1 cellular context compared by ENCODE assay signal in the genomic region with DNA sequence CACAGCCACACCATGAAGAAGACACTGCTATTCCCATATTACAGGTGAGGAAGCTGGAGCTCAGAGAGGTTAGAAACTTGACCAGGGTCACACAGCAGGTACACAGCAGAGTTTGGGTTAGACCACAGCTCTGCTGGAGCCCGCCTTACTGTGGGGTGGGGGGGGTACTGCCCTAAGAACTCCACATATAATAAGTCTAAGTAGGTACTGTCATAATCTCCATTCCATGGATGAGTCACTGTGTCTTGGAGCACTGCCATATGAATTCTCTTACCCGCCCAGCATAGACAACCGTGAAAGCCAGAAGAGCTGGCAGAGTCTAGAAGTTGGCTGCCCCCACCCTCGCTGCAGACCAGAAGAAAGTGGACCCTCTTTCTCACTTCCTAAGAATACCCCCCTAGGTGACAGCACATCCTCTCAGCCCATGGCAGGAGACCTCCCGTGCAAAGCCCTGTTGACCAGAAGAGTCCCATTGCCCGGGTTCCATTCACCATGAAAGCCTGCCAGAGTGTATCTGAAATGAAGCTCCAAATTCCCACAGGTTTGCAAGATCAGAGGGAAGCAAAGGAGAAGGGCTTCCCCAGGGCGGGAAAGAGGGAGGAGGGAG.
TF ChIP-seq lines count a peak whose summit lies in the region.

No MANE protein-coding gene starts in this region.

TF ChIP-seq in K562, 482 proteins besides CTCF, POLR2A, EP300 and RAD21 (continues in another document):
- TF ChIP-seq, protein P1, sequence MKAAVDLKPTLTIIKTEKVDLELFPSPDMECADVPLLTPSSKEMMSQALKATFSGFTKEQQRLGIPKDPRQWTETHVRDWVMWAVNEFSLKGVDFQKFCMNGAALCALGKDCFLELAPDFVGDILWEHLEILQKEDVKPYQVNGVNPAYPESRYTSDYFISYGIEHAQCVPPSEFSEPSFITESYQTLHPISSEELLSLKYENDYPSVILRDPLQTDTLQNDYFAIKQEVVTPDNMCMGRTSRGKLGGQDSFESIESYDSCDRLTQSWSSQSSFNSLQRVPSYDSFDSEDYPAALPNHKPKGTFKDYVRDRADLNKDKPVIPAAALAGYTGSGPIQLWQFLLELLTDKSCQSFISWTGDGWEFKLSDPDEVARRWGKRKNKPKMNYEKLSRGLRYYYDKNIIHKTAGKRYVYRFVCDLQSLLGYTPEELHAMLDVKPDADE (conservative IDR thresholded peaks at IDR 0.05; ENCODE audit: control insufficient read depth, low read depth, low read length), result no peak
- TF ChIP-seq FOXJ2 (tag; IDR thresholded peaks at IDR 0.05) (peak; percentile 58; the same call in 1 of the 2 replicates), ZNF76 (CRISPR knock-in tag; IDR thresholded peaks at IDR 0.05; ENCODE audit: borderline replicate concordance) (no peak), BRD9 (IDR thresholded peaks at IDR 0.05; ENCODE audit: low read depth, partially characterized antibody) (peak; percentile 81), POLR2AphosphoS5 (IDR thresholded peaks at IDR 0.05; ENCODE audit: control insufficient read depth, insufficient read depth, low read depth, low read length) (no peak), ATF7 (IDR thresholded peaks at IDR 0.05) (0 out of 2 replicates have a peak, but pooled peaks have one; percentile 20), RBM25 (IDR thresholded peaks at IDR 0.05; ENCODE audit: low read depth, low read length, severe bottlenecking) (peak; percentile 70), XRCC5 (IDR thresholded peaks at IDR 0.05; ENCODE audit: low read depth, low read length) (no peak), PHF8 (IDR thresholded peaks at IDR 0.05; ENCODE audit: borderline replicate concordance, low read length) (no peak), FOSL1 (tag; conservative IDR thresholded peaks at IDR 0.05) (peak; percentile 95), ELF4 (CRISPR knock-in tag; IDR thresholded peaks at IDR 0.05) (no peak), SMARCA4 (IDR thresholded peaks at IDR 0.05) (peak; percentile 20; the same call in 1 of the 2 replicates), C11orf30 (IDR thresholded peaks at IDR 0.05; ENCODE audit: low read depth) (peak; percentile 63; the same call in 1 of the 2 replicates), ZFP30 (CRISPR knock-in tag; IDR thresholded peaks at IDR 0.05; ENCODE audit: borderline replicate concordance) (no peak), HOXB6 (CRISPR knock-in tag; IDR thresholded peaks at IDR 0.05; ENCODE audit: borderline replicate concordance) (no peak), SMAD4 (CRISPR knock-in tag; conservative IDR thresholded peaks at IDR 0.05) (no peak), TAF15 (IDR thresholded peaks at IDR 0.05; ENCODE audit: low read depth, low read length) (no peak), RCOR1 (IDR thresholded peaks at IDR 0.05; ENCODE audit: borderline replicate concordance in 1 of 2, low read depth in 2 of 2, low read length in 2 of 2) (no peak), NFIC (IDR thresholded peaks at IDR 0.05) (peak; percentile 85), TEAD4 (IDR thresholded peaks at IDR 0.05; ENCODE audit: low read length) (no peak), TEAD4 (CRISPR knock-in tag; IDR thresholded peaks at IDR 0.05; ENCODE audit: borderline replicate concordance) (no peak), MTF1 (CRISPR knock-in tag; IDR thresholded peaks at IDR 0.05; ENCODE audit: borderline replicate concordance) (no peak), ZNF3 (CRISPR knock-in tag; IDR thresholded peaks at IDR 0.05) (no peak), ZNF174 (CRISPR knock-in tag; IDR thresholded peaks at IDR 0.05) (no peak), SREBF2 (CRISPR knock-in tag; IDR thresholded peaks at IDR 0.05) (no peak), HNRNPLL (IDR thresholded peaks at IDR 0.05; ENCODE audit: low read depth, low read length, poor library complexity, severe bottlenecking) (no peak)
- TF ChIP-seq, protein P2, sequence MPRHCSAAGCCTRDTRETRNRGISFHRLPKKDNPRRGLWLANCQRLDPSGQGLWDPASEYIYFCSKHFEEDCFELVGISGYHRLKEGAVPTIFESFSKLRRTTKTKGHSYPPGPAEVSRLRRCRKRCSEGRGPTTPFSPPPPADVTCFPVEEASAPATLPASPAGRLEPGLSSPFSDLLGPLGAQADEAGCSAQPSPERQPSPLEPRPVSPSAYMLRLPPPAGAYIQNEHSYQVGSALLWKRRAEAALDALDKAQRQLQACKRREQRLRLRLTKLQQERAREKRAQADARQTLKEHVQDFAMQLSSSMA (CRISPR knock-in tag; IDR thresholded peaks at IDR 0.05), result no peak
- TF ChIP-seq, protein P3, sequence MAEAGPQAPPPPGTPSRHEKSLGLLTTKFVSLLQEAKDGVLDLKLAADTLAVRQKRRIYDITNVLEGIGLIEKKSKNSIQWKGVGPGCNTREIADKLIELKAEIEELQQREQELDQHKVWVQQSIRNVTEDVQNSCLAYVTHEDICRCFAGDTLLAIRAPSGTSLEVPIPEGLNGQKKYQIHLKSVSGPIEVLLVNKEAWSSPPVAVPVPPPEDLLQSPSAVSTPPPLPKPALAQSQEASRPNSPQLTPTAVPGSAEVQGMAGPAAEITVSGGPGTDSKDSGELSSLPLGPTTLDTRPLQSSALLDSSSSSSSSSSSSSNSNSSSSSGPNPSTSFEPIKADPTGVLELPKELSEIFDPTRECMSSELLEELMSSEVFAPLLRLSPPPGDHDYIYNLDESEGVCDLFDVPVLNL (CRISPR knock-in tag; IDR thresholded peaks at IDR 0.05; ENCODE audit: low read depth), result no peak
- TF ChIP-seq, protein P4, sequence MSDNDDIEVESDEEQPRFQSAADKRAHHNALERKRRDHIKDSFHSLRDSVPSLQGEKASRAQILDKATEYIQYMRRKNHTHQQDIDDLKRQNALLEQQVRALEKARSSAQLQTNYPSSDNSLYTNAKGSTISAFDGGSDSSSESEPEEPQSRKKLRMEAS (CRISPR knock-in tag; IDR thresholded peaks at IDR 0.05), result no peak
- TF ChIP-seq, protein P5, sequence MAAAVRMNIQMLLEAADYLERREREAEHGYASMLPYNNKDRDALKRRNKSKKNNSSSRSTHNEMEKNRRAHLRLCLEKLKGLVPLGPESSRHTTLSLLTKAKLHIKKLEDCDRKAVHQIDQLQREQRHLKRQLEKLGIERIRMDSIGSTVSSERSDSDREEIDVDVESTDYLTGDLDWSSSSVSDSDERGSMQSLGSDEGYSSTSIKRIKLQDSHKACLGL (CRISPR knock-in tag; IDR thresholded peaks at IDR 0.05; ENCODE audit: borderline replicate concordance, poor library complexity, severe bottlenecking), result no peak
- TF ChIP-seq, protein P6, sequence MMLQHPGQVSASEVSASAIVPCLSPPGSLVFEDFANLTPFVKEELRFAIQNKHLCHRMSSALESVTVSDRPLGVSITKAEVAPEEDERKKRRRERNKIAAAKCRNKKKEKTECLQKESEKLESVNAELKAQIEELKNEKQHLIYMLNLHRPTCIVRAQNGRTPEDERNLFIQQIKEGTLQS (IDR thresholded peaks at IDR 0.05), result peak; percentile 82
- TF ChIP-seq, protein P6 (CRISPR knock-in tag; conservative IDR thresholded peaks at IDR 0.05), result 0 out of 2 replicates have a peak, but pooled peaks have one; percentile 58
- TF ChIP-seq, protein P7, sequence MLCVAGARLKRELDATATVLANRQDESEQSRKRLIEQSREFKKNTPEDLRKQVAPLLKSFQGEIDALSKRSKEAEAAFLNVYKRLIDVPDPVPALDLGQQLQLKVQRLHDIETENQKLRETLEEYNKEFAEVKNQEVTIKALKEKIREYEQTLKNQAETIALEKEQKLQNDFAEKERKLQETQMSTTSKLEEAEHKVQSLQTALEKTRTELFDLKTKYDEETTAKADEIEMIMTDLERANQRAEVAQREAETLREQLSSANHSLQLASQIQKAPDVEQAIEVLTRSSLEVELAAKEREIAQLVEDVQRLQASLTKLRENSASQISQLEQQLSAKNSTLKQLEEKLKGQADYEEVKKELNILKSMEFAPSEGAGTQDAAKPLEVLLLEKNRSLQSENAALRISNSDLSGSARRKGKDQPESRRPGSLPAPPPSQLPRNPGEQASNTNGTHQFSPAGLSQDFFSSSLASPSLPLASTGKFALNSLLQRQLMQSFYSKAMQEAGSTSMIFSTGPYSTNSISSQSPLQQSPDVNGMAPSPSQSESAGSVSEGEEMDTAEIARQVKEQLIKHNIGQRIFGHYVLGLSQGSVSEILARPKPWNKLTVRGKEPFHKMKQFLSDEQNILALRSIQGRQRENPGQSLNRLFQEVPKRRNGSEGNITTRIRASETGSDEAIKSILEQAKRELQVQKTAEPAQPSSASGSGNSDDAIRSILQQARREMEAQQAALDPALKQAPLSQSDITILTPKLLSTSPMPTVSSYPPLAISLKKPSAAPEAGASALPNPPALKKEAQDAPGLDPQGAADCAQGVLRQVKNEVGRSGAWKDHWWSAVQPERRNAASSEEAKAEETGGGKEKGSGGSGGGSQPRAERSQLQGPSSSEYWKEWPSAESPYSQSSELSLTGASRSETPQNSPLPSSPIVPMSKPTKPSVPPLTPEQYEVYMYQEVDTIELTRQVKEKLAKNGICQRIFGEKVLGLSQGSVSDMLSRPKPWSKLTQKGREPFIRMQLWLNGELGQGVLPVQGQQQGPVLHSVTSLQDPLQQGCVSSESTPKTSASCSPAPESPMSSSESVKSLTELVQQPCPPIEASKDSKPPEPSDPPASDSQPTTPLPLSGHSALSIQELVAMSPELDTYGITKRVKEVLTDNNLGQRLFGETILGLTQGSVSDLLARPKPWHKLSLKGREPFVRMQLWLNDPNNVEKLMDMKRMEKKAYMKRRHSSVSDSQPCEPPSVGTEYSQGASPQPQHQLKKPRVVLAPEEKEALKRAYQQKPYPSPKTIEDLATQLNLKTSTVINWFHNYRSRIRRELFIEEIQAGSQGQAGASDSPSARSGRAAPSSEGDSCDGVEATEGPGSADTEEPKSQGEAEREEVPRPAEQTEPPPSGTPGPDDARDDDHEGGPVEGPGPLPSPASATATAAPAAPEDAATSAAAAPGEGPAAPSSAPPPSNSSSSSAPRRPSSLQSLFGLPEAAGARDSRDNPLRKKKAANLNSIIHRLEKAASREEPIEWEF (CRISPR knock-in tag; IDR thresholded peaks at IDR 0.05), result no peak
- TF ChIP-seq, protein P8, sequence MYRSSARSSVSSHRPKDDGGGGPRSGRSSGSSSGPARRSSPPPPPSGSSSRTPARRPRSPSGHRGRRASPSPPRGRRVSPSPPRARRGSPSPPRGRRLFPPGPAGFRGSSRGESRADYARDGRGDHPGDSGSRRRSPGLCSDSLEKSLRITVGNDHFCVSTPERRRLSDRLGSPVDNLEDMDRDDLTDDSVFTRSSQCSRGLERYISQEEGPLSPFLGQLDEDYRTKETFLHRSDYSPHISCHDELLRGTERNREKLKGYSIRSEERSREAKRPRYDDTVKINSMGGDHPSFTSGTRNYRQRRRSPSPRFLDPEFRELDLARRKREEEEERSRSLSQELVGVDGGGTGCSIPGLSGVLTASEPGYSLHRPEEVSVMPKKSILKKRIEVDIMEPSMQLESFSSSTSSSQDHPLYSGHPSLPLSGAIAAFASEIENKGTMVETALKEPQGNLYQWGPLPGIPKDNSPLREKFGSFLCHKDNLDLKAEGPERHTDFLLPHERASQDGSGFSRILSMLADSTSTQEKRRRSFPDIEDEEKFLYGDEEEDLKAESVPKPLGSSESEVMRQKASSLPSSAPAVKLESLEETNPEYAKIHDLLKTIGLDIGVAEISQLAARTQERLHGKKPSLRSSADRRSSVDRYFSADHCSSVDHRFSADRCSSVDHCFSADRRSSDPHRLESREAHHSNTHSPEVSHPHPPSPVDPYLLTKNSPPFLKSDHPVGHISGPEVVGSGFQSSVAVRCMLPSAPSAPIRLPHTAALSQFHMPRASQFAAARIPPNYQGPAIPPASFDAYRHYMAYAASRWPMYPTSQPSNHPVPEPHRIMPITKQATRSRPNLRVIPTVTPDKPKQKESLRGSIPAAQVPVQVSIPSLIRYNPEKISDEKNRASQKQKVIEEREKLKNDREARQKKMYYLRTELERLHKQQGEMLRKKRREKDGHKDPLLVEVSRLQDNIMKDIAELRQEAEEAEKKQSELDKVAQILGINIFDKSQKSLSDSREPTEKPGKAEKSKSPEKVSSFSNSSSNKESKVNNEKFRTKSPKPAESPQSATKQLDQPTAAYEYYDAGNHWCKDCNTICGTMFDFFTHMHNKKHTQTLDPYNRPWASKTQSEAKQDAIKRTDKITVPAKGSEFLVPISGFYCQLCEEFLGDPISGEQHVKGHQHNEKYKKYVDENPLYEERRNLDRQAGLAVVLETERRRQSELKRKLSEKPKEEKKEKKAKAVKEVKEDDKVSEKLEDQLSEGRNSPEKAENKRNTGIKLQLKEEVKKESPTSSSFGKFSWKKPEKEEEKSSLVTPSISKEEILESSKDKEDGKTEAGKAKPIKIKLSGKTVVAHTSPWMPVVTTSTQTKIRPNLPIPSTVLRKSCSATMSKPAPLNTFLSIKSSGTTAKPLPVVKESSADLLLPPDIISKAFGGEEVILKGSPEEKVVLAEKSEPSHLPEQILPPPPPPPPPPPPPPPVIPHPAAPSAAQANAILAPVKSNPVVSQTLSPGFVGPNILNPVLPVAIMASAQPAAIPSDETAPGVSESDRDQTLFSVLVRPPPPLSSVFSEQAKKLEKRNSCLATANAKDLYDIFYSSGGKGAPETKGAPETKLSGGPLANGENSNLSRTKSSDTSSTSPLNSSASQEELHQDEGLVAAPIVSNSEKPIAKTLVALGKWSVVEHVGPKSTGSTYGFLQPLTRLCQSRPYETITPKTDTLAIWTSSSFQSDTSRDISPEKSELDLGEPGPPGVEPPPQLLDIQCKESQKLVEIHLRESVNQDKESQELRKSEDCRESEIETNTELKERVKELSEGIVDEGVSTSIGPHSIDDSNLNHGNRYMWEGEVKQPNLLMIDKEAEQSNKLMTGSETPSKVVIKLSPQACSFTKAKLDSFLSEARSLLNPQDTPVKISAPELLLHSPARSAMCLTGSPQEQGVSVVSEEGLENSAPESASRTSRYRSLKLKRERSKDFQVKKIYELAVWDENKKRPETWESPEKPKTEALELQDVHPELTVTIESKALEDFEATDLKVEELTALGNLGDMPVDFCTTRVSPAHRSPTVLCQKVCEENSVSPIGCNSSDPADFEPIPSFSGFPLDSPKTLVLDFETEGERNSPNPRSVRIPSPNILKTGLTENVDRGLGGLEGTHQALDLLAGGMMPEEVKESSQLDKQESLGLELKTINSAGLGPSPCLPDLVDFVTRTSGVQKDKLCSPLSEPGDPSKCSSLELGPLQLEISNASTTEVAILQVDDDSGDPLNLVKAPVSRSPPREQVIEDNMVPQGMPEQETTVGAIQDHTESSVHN (IDR thresholded peaks at IDR 0.05; ENCODE audit: borderline replicate concordance in 1 of 2, low read depth in 1 of 2), result no peak
